19 cellular contexts compared by ENCODE assay signal in the genomic region with DNA sequence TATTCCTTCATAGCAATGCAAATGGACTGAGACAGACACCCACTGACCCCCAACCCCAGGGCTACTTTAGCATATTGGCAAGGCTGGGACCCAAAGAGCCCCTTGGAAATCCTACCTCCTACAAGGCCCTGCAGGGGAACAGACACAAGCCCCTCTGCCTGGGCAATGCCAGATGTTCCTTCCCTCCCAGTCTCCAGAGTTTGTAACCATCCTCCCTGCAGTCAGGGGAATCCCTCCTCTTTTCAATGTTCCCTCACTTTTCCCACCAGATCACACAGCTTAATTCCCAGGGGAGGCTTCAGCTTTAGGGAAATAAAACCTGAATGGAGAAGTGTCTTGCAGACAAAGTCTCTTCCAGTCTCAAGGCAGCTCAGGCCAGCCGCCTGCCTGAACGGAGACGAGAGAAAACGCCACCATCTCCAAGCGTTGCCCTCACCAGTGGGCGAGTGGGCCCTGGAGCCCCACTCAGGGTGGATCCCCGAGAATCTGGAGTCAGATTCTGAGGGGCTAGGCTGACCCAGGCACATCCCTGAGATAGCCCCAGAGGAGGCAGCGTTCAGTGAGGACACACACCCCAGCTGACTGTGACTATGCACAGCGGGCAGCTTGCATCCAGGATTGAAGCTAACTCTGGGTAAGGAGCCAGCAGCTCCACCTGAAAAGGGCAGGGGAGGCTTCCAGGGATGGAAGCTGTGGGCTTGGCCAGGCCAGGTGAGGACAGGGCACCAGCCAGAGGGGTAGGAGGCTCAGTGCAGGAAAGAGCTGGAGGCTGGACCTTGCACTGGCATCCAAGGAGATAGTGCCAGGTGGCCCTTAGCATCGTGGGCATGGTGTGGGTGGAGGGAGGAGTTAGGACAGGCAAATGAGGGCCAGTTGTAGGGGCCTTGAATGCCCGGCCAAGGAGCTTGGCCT.
"Had no signal": no experiment of that assay in that cellular context is flagged by ENCODE, and none has a peak within 500 bp of the region (broad histone marks: within the 10 kb centered on the region; RNA-seq: fewer than 3 reads in every experiment).

No MANE protein-coding gene starts in this region.

- H3K27ac Mint-ChIP-seq: naive thymus-derived CD4-positive, alpha-beta T cell; nephron progenitor cell; progenitor cell of endocrine pancreas had no signal

- H3K4me3 Mint-ChIP-seq: naive thymus-derived CD4-positive, alpha-beta T cell; nephron progenitor cell had no signal

- H3K4me1 Mint-ChIP-seq: nephron progenitor cell had no signal

- H3K27ac ChIP-seq: dorsolateral prefrontal cortex, heart left ventricle, ovary had no signal

- H3K9me3 ChIP-seq: heart left ventricle, ovary had no signal

- ATAC-seq: esophagus mucosa; heart left ventricle; left lobe of liver; naive thymus-derived CD4-positive, alpha-beta T cell; right cardiac atrium had no signal

- H3K4me3 ChIP-seq: dorsolateral prefrontal cortex, heart left ventricle, ovary had no signal

- H3K27me3 ChIP-seq: ovary had no signal

- H3K4me1 ChIP-seq: heart left ventricle had no signal

- H3K36me3 ChIP-seq: heart left ventricle, ovary had no signal

- H3K9me3 Mint-ChIP-seq: nephron progenitor cell had no signal

- H3K36me3 Mint-ChIP-seq: naive thymus-derived CD4-positive, alpha-beta T cell had no signal

- DNase-seq: cortex of kidney; dorsolateral prefrontal cortex; effector memory CD4-positive, alpha-beta T cell; heart left ventricle; hippocampal formation; islet precursor cell; mammary epithelial cell; naive thymus-derived CD4-positive, alpha-beta T cell; nephron progenitor cell; nucleus accumbens; ovary; right cardiac atrium; small intestine; stimulated activated CD4-positive, alpha-beta T cell treated with anti-CD3 and anti-CD28 coated beads, Interleukin-12 subunit alpha, Interleukin-12 subunit beta, amount 100 ng/mL, for 4 hours; stimulated activated naive CD4-positive, alpha-beta T cell treated with Interleukin-2 at 50 U/mL for 16 hours; trophoblast cell had no signal
